ENCODE assay signal across 25 cellular contexts in genomic region chr2:18237298-18237697, GRCh38.
DNase-seq lines count a peak whose midpoint lies in the region; ATAC-seq, FAIRE-seq and TF ChIP-seq lines count a peak whose summit lies in the region.
"Had no signal": no experiment of that assay in that cellular context is flagged by ENCODE, and none has a peak within 500 bp of the region (broad histone marks: within the 10 kb centered on the region; RNA-seq: fewer than 3 reads in every experiment).

No MANE protein-coding gene starts in this region.

- no peak for TF ChIP-seq EP300 in H1 (IDR thresholded peaks at IDR 0.05; ENCODE audit: borderline replicate concordance in 1 of 2, low read depth in 2 of 2, low read length in 2 of 2)

- no peak overlapping the region for H2BK15ac ChIP-seq in H1 (ENCODE audit: low read length)

- no peak overlapping the region for H2AK5ac ChIP-seq in H1 (ENCODE audit: low read depth, low read length)

- no peak overlapping the region for H3K56ac ChIP-seq in H1 (replicated peaks; ENCODE audit: insufficient read length, low read depth, low read length)

- CTCF ChIA-PET in H1 (lab: Charles Lee; ENCODE audit: partially characterized antibody), result interaction anchor here (0.6 to 0.8 kb wide), 3 partner anchors 10 to 150 kb away, joined by 3 read pairs; no protein-coding TSS in a partner anchor

- no peak overlapping the region for H2BK120ac ChIP-seq in H1 (replicated peaks; ENCODE audit: low read depth, low read length)

- H3K27me3 ChIP-seq in bronchial epithelial cell (ENCODE audit: control insufficient read depth, insufficient read depth, low read length), result no peaks in the 10 kb centered on the region
- H3K27me3 ChIP-seq in H1 (replicated peaks in 1 of 4; ENCODE audit: control insufficient read depth in 3 of 4, extremely low read depth in 1 of 4, insufficient read depth in 3 of 4, low read length in 3 of 4), result no peaks in the 10 kb centered on the region
- H3K27me3 ChIP-seq: BE2C, BLaER1 had no signal

- no peak overlapping the region for H3K9ac ChIP-seq in H1 (replicated peaks in 1 of 4; ENCODE audit: extremely low read depth in 1 of 4, low read depth in 3 of 4, low read length in 3 of 4)
- H3K9ac ChIP-seq: BLaER1 had no signal

- no peak overlapping the region for H4K5ac ChIP-seq in H1 (ENCODE audit: insufficient read length, low read depth, low read length)

- H3K79me2 ChIP-seq in H1 (ENCODE audit: control insufficient read depth in 1 of 2, insufficient read depth in 2 of 2, low read length in 2 of 2), result no peaks in the 10 kb centered on the region

- H3K36me3 ChIP-seq in bronchial epithelial cell (ENCODE audit: control insufficient read depth, insufficient read depth, low read length) (no peaks in the 10 kb centered on the region), H1 (ENCODE audit: control insufficient read depth in 2 of 4, insufficient read depth in 4 of 4, low read length in 3 of 4) (no peaks in the 10 kb centered on the region)
- H3K36me3 ChIP-seq: BE2C, BLaER1 had no signal

- H4K91ac ChIP-seq in H1 (replicated peaks; ENCODE audit: insufficient read length, low read length), result no peak overlapping the region

- POLR2A ChIA-PET in H1 (lab: Charles Lee; ENCODE audit: partially characterized antibody), result no interaction called here

- no peak overlapping the region for H3K18ac ChIP-seq in H1 (ENCODE audit: extremely low read depth, low read length)

- DNase-seq in bronchial epithelial cell (ENCODE audit: low read depth) (no peak), H1 (ENCODE audit: low read depth in 1 of 2, low spot score in 2 of 2) (no peak), left lobe of liver (ENCODE audit: low spot score) (no peak), NCI-H69 (lab: John Stamatoyannopoulos, UW) (no peak), cerebellar nuclear complex (lab: John Stamatoyannopoulos, UW) (no peak)
- DNase-seq: 8988T; ACHN; BE2C; C1 segment of cervical spinal cord; CD4-positive, alpha-beta memory T cell; CD4-positive, CD25-positive, alpha-beta regulatory T cell; CD8-positive, alpha-beta memory T cell; COR-L47; DMS 273 treated with DMSO at 0.1 percent for 48 hours; DMS153; DMS53; DMS79; DND-41; EL; GDM1 had no signal

- no peaks in the 10 kb centered on the region for H3K9me3 ChIP-seq in H1 (ENCODE audit: insufficient read depth in 2 of 2, low read depth in 1 of 2, low read length in 1 of 2)
- H3K9me3 ChIP-seq: BE2C, BLaER1 had no signal

- H2BK20ac ChIP-seq in H1 (ENCODE audit: low read length), result no peak overlapping the region

- no peak overlapping the region for H3K27ac ChIP-seq in H1 (ENCODE audit: low read depth, low read length)
- H3K27ac ChIP-seq: BLaER1 had no signal

- TF ChIP-seq CTCF in bronchial epithelial cell (IDR thresholded peaks at IDR 0.05; ENCODE audit: insufficient read depth, low read length, severe bottlenecking) (no peak), H1 (IDR thresholded peaks at IDR 0.05; ENCODE audit: control extremely low read depth in 1 of 3, insufficient read depth in 1 of 3, low read depth in 1 of 3, low read length in 3 of 3) (no peak)

- no peak for TF ChIP-seq RAD21 in H1 (IDR thresholded peaks at IDR 0.05 in 1 of 2, conservative IDR thresholded peaks at IDR 0.05 in 1 of 2; ENCODE audit: low read depth in 2 of 2, low read length in 2 of 2)

- 94% methylated on average over 2 of the region's 2 CpGs; no CpG with 5 or more reads in 1 of the 2 experiments for WGBS in H1 (ENCODE audit: extremely low coverage in 1 of 2, insufficient coverage in 1 of 2, insufficient read length in 1 of 2, insufficient replicate concordance in 2 of 2, low coverage in 1 of 2, low lambda C conversion rate in 2 of 2, missing lambda C conversion rate in 1 of 2), 2 experiments

- no peak overlapping the region for H2BK12ac ChIP-seq in H1 (ENCODE audit: low read depth, low read length)

- H3K4me2 ChIP-seq in H1 (ENCODE audit: insufficient read depth in 1 of 2, low read depth in 2 of 2, low read length in 2 of 2), result no peak overlapping the region
- H3K4me2 ChIP-seq: BLaER1 had no signal

- no peak overlapping the region for H3K4ac ChIP-seq in H1 (replicated peaks; ENCODE audit: insufficient read length, low read depth, low read length)

- H3K23ac ChIP-seq in H1 (ENCODE audit: insufficient read length), result no peak overlapping the region

- H3K23me2 ChIP-seq in H1 (ENCODE audit: low read depth, low read length), result no peaks in the 10 kb centered on the region

- H3K4me1 ChIP-seq in H1 (replicated peaks in 1 of 4; ENCODE audit: control insufficient read depth in 3 of 4, insufficient read depth in 4 of 4, low read length in 3 of 4), result no peaks in the 10 kb centered on the region
- H3K4me1 ChIP-seq: BE2C, BLaER1 had no signal

- H2BK5ac ChIP-seq in H1 (ENCODE audit: low read depth, low read length), result no peak overlapping the region

- H3K4me3 ChIP-seq in bronchial epithelial cell (ENCODE audit: low read depth, low read length) (no peak overlapping the region), H1 (ENCODE audit: extremely low read depth in 1 of 4, insufficient read depth in 2 of 4, low read depth in 3 of 4, low read length in 4 of 4) (no peak overlapping the region)
- H3K4me3 ChIP-seq: BLaER1, GM12878 had no signal

- H4K20me1 ChIP-seq in H1 (replicated peaks in 1 of 2; ENCODE audit: control insufficient read depth in 1 of 2, insufficient read depth in 2 of 2, low read length in 2 of 2), result no peaks in the 10 kb centered on the region
- H4K20me1 ChIP-seq: BLaER1 had no signal

- H2AFZ ChIP-seq in H1 (ENCODE audit: low read length), result 0 out of 2 replicates have a peak overlapping the region, but pooled peaks have one; percentile 13

- H4K8ac ChIP-seq in H1 (ENCODE audit: extremely low read depth, insufficient read depth, low read length), result no peak overlapping the region

- FAIRE-seq in bronchial epithelial cell (lab: Jason Lieb, UNC), result peak; percentile 79
- FAIRE-seq in H1 (lab: Jason Lieb, UNC), result no peak
- FAIRE-seq: A204.1, GM12878, GM12892, GM18507 had no signal

- no peaks in the 10 kb centered on the region for H3K79me1 ChIP-seq in H1 (ENCODE audit: low read depth, low read length)

- H3K14ac ChIP-seq in H1 (ENCODE audit: insufficient read length), result no peak overlapping the region

- no peak for TF ChIP-seq POLR2A in H1 (IDR thresholded peaks at IDR 0.05; ENCODE audit: control extremely low read depth in 1 of 2, low read depth in 2 of 2, low read length in 2 of 2)

- peak; percentile 34 for ATAC-seq in left lobe of liver
- ATAC-seq: GM12878 had no signal

TF ChIP-seq in H1, 55 proteins besides CTCF, POLR2A, EP300 and RAD21:
- TF ChIP-seq USF2 (IDR thresholded peaks at IDR 0.05; ENCODE audit: low read length), result no peak
- TF ChIP-seq E2F6 (IDR thresholded peaks at IDR 0.05), result no peak
- TF ChIP-seq TCF12 (IDR thresholded peaks at IDR 0.05; ENCODE audit: low read depth, low read length), result no peak
- no peak for TF ChIP-seq MAFK (IDR thresholded peaks at IDR 0.05; ENCODE audit: low read depth, low read length)
- no peak for TF ChIP-seq NRF1 (IDR thresholded peaks at IDR 0.05; ENCODE audit: low read depth, low read length)
- no peak for TF ChIP-seq ZNF274 (IDR thresholded peaks at IDR 0.05; ENCODE audit: borderline replicate concordance, extremely low read depth, low read length)
- TF ChIP-seq RNF2 (IDR thresholded peaks at IDR 0.05; ENCODE audit: borderline replicate concordance, low read depth, low read length, missing control alignments, poor library complexity, severe bottlenecking), result no peak
- no peak for TF ChIP-seq KDM4A (IDR thresholded peaks at IDR 0.05; ENCODE audit: low read depth, low read length, severe bottlenecking)
- no peak for TF ChIP-seq KDM1A (IDR thresholded peaks at IDR 0.05; ENCODE audit: borderline replicate concordance, low read length)
